Comparison of ENCODE assay signal across 22 cellular contexts in genomic region chr19:33442706-33443105, GRCh38.
"Had no signal": no experiment of that assay in that cellular context is flagged by ENCODE, and none has a peak within 500 bp of the region (broad histone marks: within the 10 kb centered on the region; RNA-seq: fewer than 3 reads in every experiment).

No MANE protein-coding gene starts in this region.

- H3K27me3 ChIP-seq: breast epithelium, esophagus squamous epithelium, gastrocnemius medialis, neural progenitor cell, tibial nerve had no signal

- H3K27ac Mint-ChIP-seq: activated CD8-positive, alpha-beta memory T cell treated with anti-CD3 and anti-CD28 coated beads, Interleukin-2, amount 10 ng/mL, durations not matched to agents 7 days and 5 days; activated CD8-positive, alpha-beta T cell treated with anti-CD3 and anti-CD28 coated beads for 36 hours; activated naive CD8-positive, alpha-beta T cell treated with anti-CD3 and anti-CD28 coated beads for 36 hours; activated T-helper 17 cell treated with anti-CD3 and anti-CD28 coated beads, Interleukin-2, amount 50 U/mL, for 72 hours; endodermal cell; naive thymus-derived CD4-positive, alpha-beta T cell; neural progenitor cell; progenitor cell of endocrine pancreas; stimulated activated naive CD8-positive, alpha-beta T cell treated with anti-CD3 and anti-CD28 coated beads, Interleukin-15, amount 100 ng/mL, for 72 hours; T-helper 17 cell had no signal

- H3K4me1 Mint-ChIP-seq: activated naive CD8-positive, alpha-beta T cell treated with anti-CD3 and anti-CD28 coated beads for 36 hours; endodermal cell; neural progenitor cell; stimulated activated naive CD8-positive, alpha-beta T cell treated with anti-CD3 and anti-CD28 coated beads, Interleukin-15, amount 100 ng/mL, for 72 hours had no signal

- ATAC-seq: activated CD8-positive, alpha-beta memory T cell treated with anti-CD3 and anti-CD28 coated beads, Interleukin-2, amount 10 ng/mL, durations not matched to agents 7 days and 5 days; activated CD8-positive, alpha-beta T cell treated with anti-CD3 and anti-CD28 coated beads for 36 hours; activated T-helper 17 cell treated with anti-CD3 and anti-CD28 coated beads, Interleukin-2, amount 50 U/mL, for 72 hours; gastrocnemius medialis; left colon; naive thymus-derived CD4-positive, alpha-beta T cell; stimulated activated naive CD8-positive, alpha-beta T cell treated with anti-CD3 and anti-CD28 coated beads, Interleukin-15, amount 100 ng/mL, for 72 hours; T-helper 17 cell had no signal

- H3K36me3 Mint-ChIP-seq: activated CD8-positive, alpha-beta memory T cell treated with anti-CD3 and anti-CD28 coated beads, Interleukin-2, amount 10 ng/mL, durations not matched to agents 7 days and 5 days; neural progenitor cell had no signal

- H3K27me3 Mint-ChIP-seq: activated CD8-positive, alpha-beta memory T cell treated with anti-CD3 and anti-CD28 coated beads, Interleukin-2, amount 10 ng/mL, durations not matched to agents 7 days and 5 days; activated CD8-positive, alpha-beta T cell treated with anti-CD3 and anti-CD28 coated beads for 36 hours; activated naive CD8-positive, alpha-beta T cell treated with anti-CD3 and anti-CD28 coated beads for 36 hours; activated T-helper 17 cell treated with anti-CD3 and anti-CD28 coated beads, Interleukin-2, amount 50 U/mL, for 72 hours; naive thymus-derived CD4-positive, alpha-beta T cell; progenitor cell of endocrine pancreas; stimulated activated naive CD8-positive, alpha-beta T cell treated with anti-CD3 and anti-CD28 coated beads, Interleukin-15, amount 100 ng/mL, for 72 hours; T-helper 17 cell had no signal

- H3K4me1 ChIP-seq: breast epithelium, esophagus squamous epithelium, tibial nerve had no signal

- H3K27ac ChIP-seq: breast epithelium, coronary artery, esophagus squamous epithelium, gastrocnemius medialis, neural progenitor cell, tibial nerve had no signal

- DNase-seq: activated CD4-positive, alpha-beta T cell treated with anti-CD3 and anti-CD28 coated beads for 4 hours; activated CD4-positive, CD25-positive, alpha-beta regulatory T cell; activated CD8-positive, alpha-beta memory T cell treated with anti-CD3 and anti-CD28 coated beads, Interleukin-2, amount 10 ng/mL, durations not matched to agents 7 days and 5 days; activated CD8-positive, alpha-beta T cell treated with anti-CD3 and anti-CD28 coated beads for 36 hours; activated naive CD4-positive, alpha-beta T cell treated with Interleukin-2 at 50 U/mL for 16 hours; activated naive CD8-positive, alpha-beta T cell treated with anti-CD3 and anti-CD28 coated beads for 36 hours; endodermal cell; esophagus squamous epithelium; gastrocnemius medialis; left colon; naive thymus-derived CD4-positive, alpha-beta T cell; retina; stimulated activated CD4-positive, alpha-beta T cell treated with anti-CD3 and anti-CD28 coated beads, Interleukin-1b, Interleukin-23, amount 100 ng/mL, for 48 hours; stimulated activated naive CD8-positive, alpha-beta T cell treated with anti-CD3 and anti-CD28 coated beads, Interleukin-15, amount 100 ng/mL, for 72 hours; SW 1271; T-helper 17 cell had no signal

- H3K36me3 ChIP-seq: breast epithelium, gastrocnemius medialis, neural progenitor cell had no signal

- H3K4me3 Mint-ChIP-seq: activated CD8-positive, alpha-beta memory T cell treated with anti-CD3 and anti-CD28 coated beads, Interleukin-2, amount 10 ng/mL, durations not matched to agents 7 days and 5 days; activated CD8-positive, alpha-beta T cell treated with anti-CD3 and anti-CD28 coated beads for 36 hours; activated naive CD8-positive, alpha-beta T cell treated with anti-CD3 and anti-CD28 coated beads for 36 hours; activated T-helper 17 cell treated with anti-CD3 and anti-CD28 coated beads, Interleukin-2, amount 50 U/mL, for 72 hours; endodermal cell; naive thymus-derived CD4-positive, alpha-beta T cell; neural progenitor cell; stimulated activated naive CD8-positive, alpha-beta T cell treated with anti-CD3 and anti-CD28 coated beads, Interleukin-15, amount 100 ng/mL, for 72 hours; T-helper 17 cell had no signal

- H3K9me3 Mint-ChIP-seq: activated CD8-positive, alpha-beta T cell treated with anti-CD3 and anti-CD28 coated beads for 36 hours; activated naive CD8-positive, alpha-beta T cell treated with anti-CD3 and anti-CD28 coated beads for 36 hours; activated T-helper 17 cell treated with anti-CD3 and anti-CD28 coated beads, Interleukin-2, amount 50 U/mL, for 72 hours; endodermal cell; neural progenitor cell; stimulated activated naive CD8-positive, alpha-beta T cell treated with anti-CD3 and anti-CD28 coated beads, Interleukin-15, amount 100 ng/mL, for 72 hours had no signal

- H3K9me3 ChIP-seq: breast epithelium, esophagus squamous epithelium, gastrocnemius medialis, tibial nerve had no signal

- H3K4me3 ChIP-seq: breast epithelium, coronary artery, esophagus squamous epithelium, gastrocnemius medialis, neural progenitor cell, tibial nerve had no signal
